Comparison of ENCODE assay signal across 19 cellular contexts in the genomic region with DNA sequence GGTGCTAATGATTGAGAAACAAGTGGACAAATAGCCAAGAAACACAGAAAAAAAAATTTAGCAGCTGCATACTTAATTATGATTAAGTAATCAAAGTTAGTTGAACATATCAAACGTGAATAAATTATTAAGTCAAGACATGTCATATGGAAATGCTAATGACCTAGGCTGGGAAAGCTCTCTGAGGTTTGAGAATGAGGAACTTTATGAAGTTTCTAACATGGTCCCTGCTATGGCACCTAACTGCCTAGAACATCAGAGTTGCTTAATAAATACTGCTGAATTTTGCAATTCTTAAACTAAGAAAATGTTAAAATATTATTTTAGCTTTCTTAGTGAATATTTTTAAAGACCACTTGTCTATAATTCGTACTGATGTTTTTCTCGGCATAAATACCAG.
"Had no signal": no experiment of that assay in that cellular context is flagged by ENCODE, and none has a peak within 500 bp of the region (broad histone marks: within the 10 kb centered on the region; RNA-seq: fewer than 3 reads in every experiment).

No MANE protein-coding gene starts in this region.

- H3K27me3 Mint-ChIP-seq: central memory CD8-positive, alpha-beta T cell; natural killer cell treated with Interleukin-12 subunit alpha and Interleukin-12 subunit beta and Interleukin-15 and Interleukin-18, amount 100 ng/mL, for 72 hours had no signal

- H3K4me1 Mint-ChIP-seq: central memory CD8-positive, alpha-beta T cell had no signal

- H3K4me3 ChIP-seq: ascending aorta, colonic mucosa, gastroesophageal sphincter, smooth muscle cell, stomach, vagina had no signal

- H3K27ac ChIP-seq: ascending aorta, colonic mucosa, gastroesophageal sphincter, stomach, vagina had no signal

- H3K9me3 ChIP-seq: ascending aorta, colonic mucosa, gastroesophageal sphincter, stomach, vagina had no signal

- H3K36me3 Mint-ChIP-seq: natural killer cell treated with Interleukin-12 subunit alpha and Interleukin-12 subunit beta and Interleukin-15 and Interleukin-18, amount 100 ng/mL, for 72 hours had no signal

- H3K4me1 ChIP-seq: ascending aorta, colonic mucosa, vagina had no signal

- H3K4me2 ChIP-seq: smooth muscle cell had no signal

- DNase-seq: activated CD4-positive, alpha-beta T cell treated with anti-CD3 and anti-CD28 coated beads, Interleukin-2, amount 50 U/mL, for 1 hour; activated CD4-positive, CD25-positive, alpha-beta regulatory T cell treated with anti-CD3 and anti-CD28 coated beads, Interleukin-2, amount 50 U/mL, for 72 hours; activated CD8-positive, alpha-beta memory T cell treated with anti-CD3 and anti-CD28 coated beads, Interleukin-2, amount 50 U/mL, for 4 hours; activated naive CD4-positive, alpha-beta T cell treated with anti-CD3 and anti-CD28 coated beads, Interleukin-2, amount 50 U/mL, for 16 hours; activated T-cell treated with anti-CD3 and anti-CD28 coated beads, Interleukin-2, amount 50 U/mL, for 4 hours; colonic mucosa; effector CD4-positive, alpha-beta T cell; mesenchymal stem cell; stimulated activated CD4-positive, alpha-beta T cell treated with anti-CD3 and anti-CD28 coated beads, Interleukin-4, amount 100 ng/mL, for 1 hour; stomach; trophoblast cell had no signal

- H3K27ac Mint-ChIP-seq: natural killer cell treated with Interleukin-12 subunit alpha and Interleukin-12 subunit beta and Interleukin-15 and Interleukin-18, amount 100 ng/mL, for 72 hours had no signal

- H3K4me3 Mint-ChIP-seq: activated T-cell treated with anti-CD3 and anti-CD28 coated beads, Interleukin-2, amount 50 U/mL, for 4 hours; central memory CD8-positive, alpha-beta T cell; natural killer cell treated with Interleukin-12 subunit alpha and Interleukin-12 subunit beta and Interleukin-15 and Interleukin-18, amount 100 ng/mL, for 72 hours had no signal

- H3K27me3 ChIP-seq: ascending aorta, colonic mucosa, gastroesophageal sphincter, stomach, vagina had no signal

- H3K36me3 ChIP-seq: ascending aorta, colonic mucosa, gastroesophageal sphincter, stomach, vagina had no signal

- H3K9me3 Mint-ChIP-seq: activated T-cell treated with anti-CD3 and anti-CD28 coated beads, Interleukin-2, amount 50 U/mL, for 4 hours; central memory CD8-positive, alpha-beta T cell; natural killer cell treated with Interleukin-12 subunit alpha and Interleukin-12 subunit beta and Interleukin-15 and Interleukin-18, amount 100 ng/mL, for 72 hours had no signal

- ATAC-seq: activated T-cell treated with anti-CD3 and anti-CD28 coated beads, Interleukin-2, amount 50 U/mL, for 4 hours; esophagus mucosa; gastroesophageal sphincter; natural killer cell treated with Interleukin-12 subunit alpha and Interleukin-12 subunit beta and Interleukin-15 and Interleukin-18, amount 100 ng/mL, for 72 hours; sciatic nerve had no signal
